Comparison of ENCODE assay signal across 8 cellular contexts in the genomic region with DNA sequence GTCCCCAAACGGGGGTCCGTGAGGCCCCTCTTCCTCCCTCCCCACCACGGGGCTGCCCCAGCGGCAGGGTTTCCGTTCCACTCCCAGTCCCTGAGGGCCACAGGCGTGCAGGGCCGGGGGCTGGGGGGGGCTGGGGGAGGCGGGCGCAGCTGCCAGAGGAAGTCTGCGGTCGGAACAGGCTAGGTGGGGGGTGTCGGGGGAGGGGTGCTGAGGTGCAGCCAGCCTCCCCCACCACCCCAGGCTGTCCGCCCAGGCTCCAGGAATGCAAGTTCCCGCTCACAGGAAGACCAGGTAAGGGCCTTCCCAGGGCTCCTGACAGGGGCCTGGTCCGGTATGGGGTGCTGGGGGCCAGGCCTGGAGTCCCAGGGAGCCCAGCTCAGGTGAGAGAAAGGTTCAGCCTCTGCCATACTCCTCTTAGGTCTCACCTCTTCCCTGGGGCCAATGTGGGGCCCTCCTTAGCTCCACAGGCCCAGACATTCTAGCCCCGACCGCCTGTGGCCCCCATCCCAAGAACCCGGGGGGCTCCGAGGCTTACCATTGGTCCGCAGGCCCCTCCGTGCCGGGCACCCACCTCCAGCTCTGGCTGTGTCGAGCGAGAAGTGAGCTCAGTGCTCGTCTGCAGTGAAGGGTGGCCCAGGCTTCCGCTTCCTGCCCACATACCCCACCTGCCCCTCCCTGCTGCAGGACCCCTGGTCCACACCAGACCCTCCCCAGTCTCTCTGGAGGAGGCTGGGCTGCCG. TPM values are rescaled to one million over a fixed set of nuclear protein-coding genes. Genes with fewer than 3 reads are reported as not detected.
DNase-seq lines count a peak whose midpoint lies in the region; ATAC-seq and TF ChIP-seq lines count a peak whose summit lies in the region.

A gene with protein sequence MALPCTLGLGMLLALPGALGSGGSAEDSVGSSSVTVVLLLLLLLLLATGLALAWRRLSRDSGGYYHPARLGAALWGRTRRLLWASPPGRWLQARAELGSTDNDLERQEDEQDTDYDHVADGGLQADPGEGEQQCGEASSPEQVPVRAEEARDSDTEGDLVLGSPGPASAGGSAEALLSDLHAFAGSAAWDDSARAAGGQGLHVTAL (minus strand): TSS at position 601 of the 740 bp plus-strand sequence. CDS start 63 bp downstream, at position 538.

- peaks cover 17% of the 10 kb centered on the region for H3K36me3 Mint-ChIP-seq in memory B cell

- H3K9me3 ChIP-seq in tibial nerve (no peaks in the 10 kb centered on the region), adrenal gland (replicated peaks in 1 of 3) (no peaks in the 10 kb centered on the region)

- no peak for TF ChIP-seq POLR2A in tibial nerve (IDR thresholded peaks at IDR 0.05)
- no peak for TF ChIP-seq POLR2A in adrenal gland (IDR thresholded peaks at IDR 0.05)

- H3K9me3 Mint-ChIP-seq in memory B cell, result no peaks in the 10 kb centered on the region

- H3K4me1 ChIP-seq in tibial nerve, result peaks cover 0 to 49% (median 14%) of the 10 kb centered on the region in 4 donors
- H3K4me1 ChIP-seq in adrenal gland (replicated peaks in 1 of 2), result peaks cover 0 to 17% of the 10 kb centered on the region in 2 donors

- H3K4me1 Mint-ChIP-seq in memory B cell, result peaks cover 54% of the 10 kb centered on the region

- DNase-seq in CD1c-positive myeloid dendritic cell (ENCODE audit: extremely low spot score), result peak; percentile 26
- peak; percentile 89 to 92 for DNase-seq in HL-60 (ENCODE audit: low read depth in 1 of 2, low spot score in 1 of 2)
- peak; percentile 66 for DNase-seq in activated T-cell treated with anti-CD3 and anti-CD28 coated beads for 4 hours
- DNase-seq in memory B cell (ENCODE audit: low spot score in 2 of 2), result peak; percentile 67 to 68
- no peak for DNase-seq in tibial nerve (ENCODE audit: low spot score in 2 of 2)
- no peak for DNase-seq in adrenal gland
- no peak for DNase-seq in NOMO-1 treated with DMSO at 0.1 percent for 48 hours (lab: John Stamatoyannopoulos, UW; ENCODE audit: unreplicated experiment)
- DNase-seq in ACHN, result no peak

- H3K27ac ChIP-seq in HL-60 (replicated peaks) (peak within 1 kb of the TSS; percentile 98), tibial nerve (peak within 1 kb of the TSS in 3 of 4 donors; percentile 65 to 83 (median 74)), adrenal gland (peak within 1 kb of the TSS in 2 of 5 donors; percentile 71 to 76)

- WGBS in tibial nerve, 2 donors, result 62 to 76% methylated on average over 18 to 23 of the region's 27 CpGs
- WGBS in adrenal gland, 4 donors, result 68 to 90% (median 77%) methylated on average over 5 to 27 of the region's 27 CpGs

- intact Hi-C loops in adrenal gland (cut with DNase I), result no loop called here

- no peak for TF ChIP-seq EP300 in tibial nerve (IDR thresholded peaks at IDR 0.05)

- peaks cover 0 to 98% (median 13%) of the 10 kb centered on the region in 3 donors for H3K36me3 ChIP-seq in tibial nerve
- H3K36me3 ChIP-seq in adrenal gland (replicated peaks in 1 of 2), result peaks cover 0 to 68% of the 10 kb centered on the region in 2 donors

- in situ Hi-C loops in ACHN (cut with HindIII; ENCODE audit: low pct_ligation_motif_present, low pct_unique_long_range_greater_than_20kb, low sequenced_read_pairs), result no loop called here

- peak; percentile 57 for ATAC-seq in memory B cell (ENCODE audit: low read depth)

- peak within 1 kb of the TSS; percentile 92 for H3K27ac Mint-ChIP-seq in memory B cell

- H3K27me3 Mint-ChIP-seq in memory B cell, result no peaks in the 10 kb centered on the region

- peak within 1 kb of the TSS; percentile 93 for H3K4me3 Mint-ChIP-seq in memory B cell

- H3K4me3 ChIP-seq in HL-60 (replicated peaks; ENCODE audit: insufficient read depth, low read length), result peak within 1 kb of the TSS; percentile 58
- peak within 1 kb of the TSS in 2 of 4 donors; percentile 12 to 55 for H3K4me3 ChIP-seq in tibial nerve
- no peak within 1 kb of the TSS for H3K4me3 ChIP-seq in adrenal gland

- no peak for TF ChIP-seq CTCF in HL-60 (IDR thresholded peaks at IDR 0.05; ENCODE audit: insufficient read depth, low read length)
- no peak for TF ChIP-seq CTCF in tibial nerve (IDR thresholded peaks at IDR 0.05)
- no peak for TF ChIP-seq CTCF in adrenal gland (IDR thresholded peaks at IDR 0.05)

- no peaks in the 10 kb centered on the region for H3K27me3 ChIP-seq in HL-60 (ENCODE audit: insufficient read depth, poor library complexity, severe bottlenecking)
- H3K27me3 ChIP-seq in tibial nerve, result no peaks in the 10 kb centered on the region
- no peaks in the 10 kb centered on the region for H3K27me3 ChIP-seq in adrenal gland

RNA-seq across cellular contexts. Expression of the gene that starts here (rescaled TPM):
- total RNA-seq in tibial nerve (10 to 100 TPM in 3 of 4 donors, 1 to 10 TPM in 1; 6.9 to 18.0 (median 12.8) TPM), adrenal gland (1 to 10 TPM; 1.2 to 7.5 (median 3.9) TPM)
- 10 to 100 TPM in 1 of 3 donors, 1 to 10 TPM in 1, under 1 TPM in 1; 0.57 to 13.4 (median 8.0) TPM for polyA plus RNA-seq in adrenal gland

Comparison
In these comparisons a context has a peak if more than half of its experiments do, and no peak if none do; other contexts are left out.
1. DNase-seq: peak in CD1c-positive myeloid dendritic cell (single experiment), HL-60 (2 of 2), activated T-cell treated with anti-CD3 and anti-CD28 coated beads for 4 hours (single experiment) and memory B cell (2 of 2); none in tibial nerve (0 of 2), adrenal gland (0 of 7), NOMO-1 treated with DMSO at 0.1 percent for 48 hours (single experiment) and ACHN (single experiment).